In the genomic region with DNA sequence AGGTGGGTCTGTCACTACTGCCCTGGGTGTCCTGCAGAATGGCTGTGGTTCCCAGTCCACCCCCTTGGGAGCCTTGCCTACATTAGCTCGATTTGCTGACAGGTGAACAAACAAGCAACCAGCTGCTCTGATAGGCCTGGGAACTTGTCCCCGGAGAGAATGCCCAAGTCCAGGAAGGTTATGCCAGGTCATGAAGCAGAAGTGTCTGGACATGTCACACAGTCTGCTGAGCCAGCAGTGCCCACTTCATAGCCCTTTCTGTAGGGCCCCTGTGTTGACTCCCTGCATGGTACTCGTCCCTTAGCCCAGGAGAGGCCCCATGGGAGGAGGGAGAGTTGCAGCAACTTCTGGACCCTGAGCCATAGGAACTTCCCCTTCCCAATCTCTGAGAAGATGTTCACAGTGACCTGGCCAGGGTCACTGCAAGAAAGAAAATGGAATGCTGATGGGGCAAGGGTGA, we compare ENCODE assay signal across 1 cellular context.
TF ChIP-seq lines count a peak whose summit lies in the region.

No MANE protein-coding gene starts in this region.

TF ChIP-seq in HepG2, 621 proteins besides CTCF, POLR2A, EP300 and RAD21 (continued from another document and continues in another):
- TF ChIP-seq KLF11 (CRISPR knock-in tag; IDR thresholded peaks at IDR 0.05) (0 out of 2 replicates have a peak, but pooled peaks have one; percentile 28), ZNF547 (CRISPR knock-in tag; IDR thresholded peaks at IDR 0.05) (no peak), CEBPB (IDR thresholded peaks at IDR 0.05; ENCODE audit: borderline replicate concordance, low read depth, low read length) (no peak), POGZ (CRISPR knock-in tag; IDR thresholded peaks at IDR 0.05) (no peak), MAFF (IDR thresholded peaks at IDR 0.05; ENCODE audit: low read depth, low read length) (peak; percentile 81), HNRNPH1 (optimal IDR thresholded peaks at IDR 0.05; ENCODE audit: low read depth, low read length) (no peak), ZFP41 (CRISPR knock-in tag; IDR thresholded peaks at IDR 0.05; ENCODE audit: borderline replicate concordance) (no peak), CENPT (CRISPR knock-in tag; IDR thresholded peaks at IDR 0.05; ENCODE audit: low read depth) (no peak), ZNF746 (CRISPR knock-in tag; IDR thresholded peaks at IDR 0.05) (no peak), HOXA3 (CRISPR knock-in tag; IDR thresholded peaks at IDR 0.05) (0 out of 2 replicates have a peak, but pooled peaks have one; percentile 40), ZNF430 (CRISPR knock-in tag; IDR thresholded peaks at IDR 0.05) (no peak), ZNF550 (CRISPR knock-in tag; IDR thresholded peaks at IDR 0.05; ENCODE audit: borderline replicate concordance) (no peak), RBAK (CRISPR knock-in tag; IDR thresholded peaks at IDR 0.05) (no peak), SP140L (CRISPR knock-in tag; IDR thresholded peaks at IDR 0.05; ENCODE audit: borderline replicate concordance) (no peak), NR1H2 (CRISPR knock-in tag; IDR thresholded peaks at IDR 0.05; ENCODE audit: borderline replicate concordance, low read depth) (no peak), FOXK2 (IDR thresholded peaks at IDR 0.05) (no peak), THAP11 (CRISPR knock-in tag; IDR thresholded peaks at IDR 0.05) (no peak), RARG (CRISPR knock-in tag; IDR thresholded peaks at IDR 0.05; ENCODE audit: low read depth) (no peak), PHF20 (CRISPR knock-in tag; IDR thresholded peaks at IDR 0.05) (no peak), ZNF614 (CRISPR knock-in tag; IDR thresholded peaks at IDR 0.05; ENCODE audit: borderline replicate concordance) (peak; percentile 22; the same call in 1 of the 2 replicates), ZNF747 (CRISPR knock-in tag; IDR thresholded peaks at IDR 0.05; ENCODE audit: borderline replicate concordance) (no peak), SRF (IDR thresholded peaks at IDR 0.05; ENCODE audit: low read depth, low read length) (no peak)
- TF ChIP-seq, protein P1, sequence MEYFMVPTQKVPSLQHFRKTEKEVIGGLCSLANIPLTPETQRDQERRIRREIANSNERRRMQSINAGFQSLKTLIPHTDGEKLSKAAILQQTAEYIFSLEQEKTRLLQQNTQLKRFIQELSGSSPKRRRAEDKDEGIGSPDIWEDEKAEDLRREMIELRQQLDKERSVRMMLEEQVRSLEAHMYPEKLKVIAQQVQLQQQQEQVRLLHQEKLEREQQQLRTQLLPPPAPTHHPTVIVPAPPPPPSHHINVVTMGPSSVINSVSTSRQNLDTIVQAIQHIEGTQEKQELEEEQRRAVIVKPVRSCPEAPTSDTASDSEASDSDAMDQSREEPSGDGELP (IDR thresholded peaks at IDR 0.05; ENCODE audit: borderline replicate concordance, low read depth), result peak; percentile 91; the same call in 1 of the 2 replicates
- TF ChIP-seq, protein P2, sequence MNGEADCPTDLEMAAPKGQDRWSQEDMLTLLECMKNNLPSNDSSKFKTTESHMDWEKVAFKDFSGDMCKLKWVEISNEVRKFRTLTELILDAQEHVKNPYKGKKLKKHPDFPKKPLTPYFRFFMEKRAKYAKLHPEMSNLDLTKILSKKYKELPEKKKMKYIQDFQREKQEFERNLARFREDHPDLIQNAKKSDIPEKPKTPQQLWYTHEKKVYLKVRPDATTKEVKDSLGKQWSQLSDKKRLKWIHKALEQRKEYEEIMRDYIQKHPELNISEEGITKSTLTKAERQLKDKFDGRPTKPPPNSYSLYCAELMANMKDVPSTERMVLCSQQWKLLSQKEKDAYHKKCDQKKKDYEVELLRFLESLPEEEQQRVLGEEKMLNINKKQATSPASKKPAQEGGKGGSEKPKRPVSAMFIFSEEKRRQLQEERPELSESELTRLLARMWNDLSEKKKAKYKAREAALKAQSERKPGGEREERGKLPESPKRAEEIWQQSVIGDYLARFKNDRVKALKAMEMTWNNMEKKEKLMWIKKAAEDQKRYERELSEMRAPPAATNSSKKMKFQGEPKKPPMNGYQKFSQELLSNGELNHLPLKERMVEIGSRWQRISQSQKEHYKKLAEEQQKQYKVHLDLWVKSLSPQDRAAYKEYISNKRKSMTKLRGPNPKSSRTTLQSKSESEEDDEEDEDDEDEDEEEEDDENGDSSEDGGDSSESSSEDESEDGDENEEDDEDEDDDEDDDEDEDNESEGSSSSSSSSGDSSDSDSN (CRISPR knock-in tag; IDR thresholded peaks at IDR 0.05), result no peak
- TF ChIP-seq, protein P3, sequence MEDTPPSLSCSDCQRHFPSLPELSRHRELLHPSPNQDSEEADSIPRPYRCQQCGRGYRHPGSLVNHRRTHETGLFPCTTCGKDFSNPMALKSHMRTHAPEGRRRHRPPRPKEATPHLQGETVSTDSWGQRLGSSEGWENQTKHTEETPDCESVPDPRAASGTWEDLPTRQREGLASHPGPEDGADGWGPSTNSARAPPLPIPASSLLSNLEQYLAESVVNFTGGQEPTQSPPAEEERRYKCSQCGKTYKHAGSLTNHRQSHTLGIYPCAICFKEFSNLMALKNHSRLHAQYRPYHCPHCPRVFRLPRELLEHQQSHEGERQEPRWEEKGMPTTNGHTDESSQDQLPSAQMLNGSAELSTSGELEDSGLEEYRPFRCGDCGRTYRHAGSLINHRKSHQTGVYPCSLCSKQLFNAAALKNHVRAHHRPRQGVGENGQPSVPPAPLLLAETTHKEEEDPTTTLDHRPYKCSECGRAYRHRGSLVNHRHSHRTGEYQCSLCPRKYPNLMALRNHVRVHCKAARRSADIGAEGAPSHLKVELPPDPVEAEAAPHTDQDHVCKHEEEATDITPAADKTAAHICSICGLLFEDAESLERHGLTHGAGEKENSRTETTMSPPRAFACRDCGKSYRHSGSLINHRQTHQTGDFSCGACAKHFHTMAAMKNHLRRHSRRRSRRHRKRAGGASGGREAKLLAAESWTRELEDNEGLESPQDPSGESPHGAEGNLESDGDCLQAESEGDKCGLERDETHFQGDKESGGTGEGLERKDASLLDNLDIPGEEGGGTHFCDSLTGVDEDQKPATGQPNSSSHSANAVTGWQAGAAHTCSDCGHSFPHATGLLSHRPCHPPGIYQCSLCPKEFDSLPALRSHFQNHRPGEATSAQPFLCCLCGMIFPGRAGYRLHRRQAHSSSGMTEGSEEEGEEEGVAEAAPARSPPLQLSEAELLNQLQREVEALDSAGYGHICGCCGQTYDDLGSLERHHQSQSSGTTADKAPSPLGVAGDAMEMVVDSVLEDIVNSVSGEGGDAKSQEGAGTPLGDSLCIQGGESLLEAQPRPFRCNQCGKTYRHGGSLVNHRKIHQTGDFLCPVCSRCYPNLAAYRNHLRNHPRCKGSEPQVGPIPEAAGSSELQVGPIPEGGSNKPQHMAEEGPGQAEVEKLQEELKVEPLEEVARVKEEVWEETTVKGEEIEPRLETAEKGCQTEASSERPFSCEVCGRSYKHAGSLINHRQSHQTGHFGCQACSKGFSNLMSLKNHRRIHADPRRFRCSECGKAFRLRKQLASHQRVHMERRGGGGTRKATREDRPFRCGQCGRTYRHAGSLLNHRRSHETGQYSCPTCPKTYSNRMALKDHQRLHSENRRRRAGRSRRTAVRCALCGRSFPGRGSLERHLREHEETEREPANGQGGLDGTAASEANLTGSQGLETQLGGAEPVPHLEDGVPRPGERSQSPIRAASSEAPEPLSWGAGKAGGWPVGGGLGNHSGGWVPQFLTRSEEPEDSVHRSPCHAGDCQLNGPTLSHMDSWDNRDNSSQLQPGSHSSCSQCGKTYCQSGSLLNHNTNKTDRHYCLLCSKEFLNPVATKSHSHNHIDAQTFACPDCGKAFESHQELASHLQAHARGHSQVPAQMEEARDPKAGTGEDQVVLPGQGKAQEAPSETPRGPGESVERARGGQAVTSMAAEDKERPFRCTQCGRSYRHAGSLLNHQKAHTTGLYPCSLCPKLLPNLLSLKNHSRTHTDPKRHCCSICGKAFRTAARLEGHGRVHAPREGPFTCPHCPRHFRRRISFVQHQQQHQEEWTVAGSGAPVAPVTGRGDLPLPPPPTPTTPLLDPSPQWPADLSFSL (CRISPR knock-in tag; IDR thresholded peaks at IDR 0.05), result no peak
- TF ChIP-seq, protein P4, sequence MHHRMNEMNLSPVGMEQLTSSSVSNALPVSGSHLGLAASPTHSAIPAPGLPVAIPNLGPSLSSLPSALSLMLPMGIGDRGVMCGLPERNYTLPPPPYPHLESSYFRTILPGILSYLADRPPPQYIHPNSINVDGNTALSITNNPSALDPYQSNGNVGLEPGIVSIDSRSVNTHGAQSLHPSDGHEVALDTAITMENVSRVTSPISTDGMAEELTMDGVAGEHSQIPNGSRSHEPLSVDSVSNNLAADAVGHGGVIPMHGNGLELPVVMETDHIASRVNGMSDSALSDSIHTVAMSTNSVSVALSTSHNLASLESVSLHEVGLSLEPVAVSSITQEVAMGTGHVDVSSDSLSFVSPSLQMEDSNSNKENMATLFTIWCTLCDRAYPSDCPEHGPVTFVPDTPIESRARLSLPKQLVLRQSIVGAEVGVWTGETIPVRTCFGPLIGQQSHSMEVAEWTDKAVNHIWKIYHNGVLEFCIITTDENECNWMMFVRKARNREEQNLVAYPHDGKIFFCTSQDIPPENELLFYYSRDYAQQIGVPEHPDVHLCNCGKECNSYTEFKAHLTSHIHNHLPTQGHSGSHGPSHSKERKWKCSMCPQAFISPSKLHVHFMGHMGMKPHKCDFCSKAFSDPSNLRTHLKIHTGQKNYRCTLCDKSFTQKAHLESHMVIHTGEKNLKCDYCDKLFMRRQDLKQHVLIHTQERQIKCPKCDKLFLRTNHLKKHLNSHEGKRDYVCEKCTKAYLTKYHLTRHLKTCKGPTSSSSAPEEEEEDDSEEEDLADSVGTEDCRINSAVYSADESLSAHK (CRISPR knock-in tag; IDR thresholded peaks at IDR 0.05; ENCODE audit: borderline replicate concordance), result no peak
- TF ChIP-seq, protein P5, sequence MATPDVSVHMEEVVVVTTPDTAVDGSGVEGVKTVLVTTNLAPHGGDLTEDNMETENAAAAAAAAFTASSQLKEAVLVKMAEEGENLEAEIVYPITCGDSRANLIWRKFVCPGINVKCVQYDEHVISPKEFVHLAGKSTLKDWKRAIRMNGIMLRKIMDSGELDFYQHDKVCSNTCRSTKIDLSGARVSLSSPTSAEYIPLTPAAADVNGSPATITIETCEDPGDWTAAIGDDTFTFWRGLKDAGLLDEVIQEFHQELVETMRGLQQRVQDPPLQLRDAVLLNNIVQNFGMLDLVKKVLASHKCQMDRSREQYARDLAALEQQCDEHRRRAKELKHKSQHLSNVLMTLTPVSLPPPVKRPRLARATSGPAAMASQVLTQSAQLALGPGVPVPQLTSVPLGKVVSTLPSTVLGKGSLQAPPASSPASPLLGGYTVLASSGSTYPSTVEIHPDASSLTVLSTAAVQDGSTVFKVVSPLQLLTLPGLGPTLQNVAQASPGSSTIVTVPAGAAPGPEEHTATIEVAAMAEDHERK (CRISPR knock-in tag; IDR thresholded peaks at IDR 0.05; ENCODE audit: low read depth), result no peak
- TF ChIP-seq, protein P6, sequence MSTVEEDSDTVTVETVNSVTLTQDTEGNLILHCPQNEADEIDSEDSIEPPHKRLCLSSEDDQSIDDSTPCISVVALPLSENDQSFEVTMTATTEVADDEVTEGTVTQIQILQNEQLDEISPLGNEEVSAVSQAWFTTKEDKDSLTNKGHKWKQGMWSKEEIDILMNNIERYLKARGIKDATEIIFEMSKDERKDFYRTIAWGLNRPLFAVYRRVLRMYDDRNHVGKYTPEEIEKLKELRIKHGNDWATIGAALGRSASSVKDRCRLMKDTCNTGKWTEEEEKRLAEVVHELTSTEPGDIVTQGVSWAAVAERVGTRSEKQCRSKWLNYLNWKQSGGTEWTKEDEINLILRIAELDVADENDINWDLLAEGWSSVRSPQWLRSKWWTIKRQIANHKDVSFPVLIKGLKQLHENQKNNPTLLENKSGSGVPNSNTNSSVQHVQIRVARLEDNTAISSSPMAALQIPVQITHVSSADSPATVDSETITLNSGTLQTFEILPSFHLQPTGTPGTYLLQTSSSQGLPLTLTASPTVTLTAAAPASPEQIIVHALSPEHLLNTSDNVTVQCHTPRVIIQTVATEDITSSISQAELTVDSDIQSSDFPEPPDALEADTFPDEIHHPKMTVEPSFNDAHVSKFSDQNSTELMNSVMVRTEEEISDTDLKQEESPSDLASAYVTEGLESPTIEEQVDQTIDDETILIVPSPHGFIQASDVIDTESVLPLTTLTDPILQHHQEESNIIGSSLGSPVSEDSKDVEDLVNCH (CRISPR knock-in tag; IDR thresholded peaks at IDR 0.05), result no peak
- TF ChIP-seq, protein P7, sequence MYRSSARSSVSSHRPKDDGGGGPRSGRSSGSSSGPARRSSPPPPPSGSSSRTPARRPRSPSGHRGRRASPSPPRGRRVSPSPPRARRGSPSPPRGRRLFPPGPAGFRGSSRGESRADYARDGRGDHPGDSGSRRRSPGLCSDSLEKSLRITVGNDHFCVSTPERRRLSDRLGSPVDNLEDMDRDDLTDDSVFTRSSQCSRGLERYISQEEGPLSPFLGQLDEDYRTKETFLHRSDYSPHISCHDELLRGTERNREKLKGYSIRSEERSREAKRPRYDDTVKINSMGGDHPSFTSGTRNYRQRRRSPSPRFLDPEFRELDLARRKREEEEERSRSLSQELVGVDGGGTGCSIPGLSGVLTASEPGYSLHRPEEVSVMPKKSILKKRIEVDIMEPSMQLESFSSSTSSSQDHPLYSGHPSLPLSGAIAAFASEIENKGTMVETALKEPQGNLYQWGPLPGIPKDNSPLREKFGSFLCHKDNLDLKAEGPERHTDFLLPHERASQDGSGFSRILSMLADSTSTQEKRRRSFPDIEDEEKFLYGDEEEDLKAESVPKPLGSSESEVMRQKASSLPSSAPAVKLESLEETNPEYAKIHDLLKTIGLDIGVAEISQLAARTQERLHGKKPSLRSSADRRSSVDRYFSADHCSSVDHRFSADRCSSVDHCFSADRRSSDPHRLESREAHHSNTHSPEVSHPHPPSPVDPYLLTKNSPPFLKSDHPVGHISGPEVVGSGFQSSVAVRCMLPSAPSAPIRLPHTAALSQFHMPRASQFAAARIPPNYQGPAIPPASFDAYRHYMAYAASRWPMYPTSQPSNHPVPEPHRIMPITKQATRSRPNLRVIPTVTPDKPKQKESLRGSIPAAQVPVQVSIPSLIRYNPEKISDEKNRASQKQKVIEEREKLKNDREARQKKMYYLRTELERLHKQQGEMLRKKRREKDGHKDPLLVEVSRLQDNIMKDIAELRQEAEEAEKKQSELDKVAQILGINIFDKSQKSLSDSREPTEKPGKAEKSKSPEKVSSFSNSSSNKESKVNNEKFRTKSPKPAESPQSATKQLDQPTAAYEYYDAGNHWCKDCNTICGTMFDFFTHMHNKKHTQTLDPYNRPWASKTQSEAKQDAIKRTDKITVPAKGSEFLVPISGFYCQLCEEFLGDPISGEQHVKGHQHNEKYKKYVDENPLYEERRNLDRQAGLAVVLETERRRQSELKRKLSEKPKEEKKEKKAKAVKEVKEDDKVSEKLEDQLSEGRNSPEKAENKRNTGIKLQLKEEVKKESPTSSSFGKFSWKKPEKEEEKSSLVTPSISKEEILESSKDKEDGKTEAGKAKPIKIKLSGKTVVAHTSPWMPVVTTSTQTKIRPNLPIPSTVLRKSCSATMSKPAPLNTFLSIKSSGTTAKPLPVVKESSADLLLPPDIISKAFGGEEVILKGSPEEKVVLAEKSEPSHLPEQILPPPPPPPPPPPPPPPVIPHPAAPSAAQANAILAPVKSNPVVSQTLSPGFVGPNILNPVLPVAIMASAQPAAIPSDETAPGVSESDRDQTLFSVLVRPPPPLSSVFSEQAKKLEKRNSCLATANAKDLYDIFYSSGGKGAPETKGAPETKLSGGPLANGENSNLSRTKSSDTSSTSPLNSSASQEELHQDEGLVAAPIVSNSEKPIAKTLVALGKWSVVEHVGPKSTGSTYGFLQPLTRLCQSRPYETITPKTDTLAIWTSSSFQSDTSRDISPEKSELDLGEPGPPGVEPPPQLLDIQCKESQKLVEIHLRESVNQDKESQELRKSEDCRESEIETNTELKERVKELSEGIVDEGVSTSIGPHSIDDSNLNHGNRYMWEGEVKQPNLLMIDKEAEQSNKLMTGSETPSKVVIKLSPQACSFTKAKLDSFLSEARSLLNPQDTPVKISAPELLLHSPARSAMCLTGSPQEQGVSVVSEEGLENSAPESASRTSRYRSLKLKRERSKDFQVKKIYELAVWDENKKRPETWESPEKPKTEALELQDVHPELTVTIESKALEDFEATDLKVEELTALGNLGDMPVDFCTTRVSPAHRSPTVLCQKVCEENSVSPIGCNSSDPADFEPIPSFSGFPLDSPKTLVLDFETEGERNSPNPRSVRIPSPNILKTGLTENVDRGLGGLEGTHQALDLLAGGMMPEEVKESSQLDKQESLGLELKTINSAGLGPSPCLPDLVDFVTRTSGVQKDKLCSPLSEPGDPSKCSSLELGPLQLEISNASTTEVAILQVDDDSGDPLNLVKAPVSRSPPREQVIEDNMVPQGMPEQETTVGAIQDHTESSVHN (CRISPR knock-in tag; IDR thresholded peaks at IDR 0.05), result no peak
